Comparison of ENCODE assay signal across 20 cellular contexts in genomic region chr3:141203866-141204265, GRCh38.
"Had no signal": no experiment of that assay in that cellular context is flagged by ENCODE, and none has a peak within 500 bp of the region (broad histone marks: within the 10 kb centered on the region; RNA-seq: fewer than 3 reads in every experiment).

No MANE protein-coding gene starts in this region.

- H3K9me3 ChIP-seq: colonic mucosa, gastroesophageal sphincter, heart right ventricle, left lung, lower lobe of right lung, mucosa of descending colon had no signal

- H3K4me3 ChIP-seq: colonic mucosa, gastroesophageal sphincter, heart right ventricle, left lung, lower lobe of right lung, mucosa of descending colon had no signal

- H3K27ac ChIP-seq: colonic mucosa, epithelial cell of prostate, foreskin keratinocyte, gastroesophageal sphincter, heart right ventricle, left lung, lower lobe of right lung had no signal

- H3K4me1 ChIP-seq: colonic mucosa, foreskin keratinocyte, gastroesophageal sphincter, heart right ventricle, left lung, lower lobe of right lung had no signal

- ATAC-seq: effector memory CD8-positive, alpha-beta T cell; esophagus mucosa; gastroesophageal sphincter; heart right ventricle; left cardiac atrium; left lung; left ventricle myocardium superior; lower lobe of right lung; naive thymus-derived CD8-positive, alpha-beta T cell had no signal

- H3K27me3 ChIP-seq: colonic mucosa, gastroesophageal sphincter, heart right ventricle, left lung had no signal

- H3K36me3 ChIP-seq: colonic mucosa, gastroesophageal sphincter, heart right ventricle, left lung, lower lobe of right lung had no signal

- DNase-seq: colonic mucosa; cortex of kidney; effector CD8-positive, alpha-beta T cell; effector memory CD8-positive, alpha-beta T cell; endodermal cell; erythroblast; foreskin keratinocyte; heart right ventricle; hippocampal formation; left cardiac atrium; left lung; left ventricle myocardium superior; lower lobe of right lung; mesenchymal stem cell; mucosa of descending colon; naive B cell; naive thymus-derived CD8-positive, alpha-beta T cell had no signal
